In the genomic region with DNA sequence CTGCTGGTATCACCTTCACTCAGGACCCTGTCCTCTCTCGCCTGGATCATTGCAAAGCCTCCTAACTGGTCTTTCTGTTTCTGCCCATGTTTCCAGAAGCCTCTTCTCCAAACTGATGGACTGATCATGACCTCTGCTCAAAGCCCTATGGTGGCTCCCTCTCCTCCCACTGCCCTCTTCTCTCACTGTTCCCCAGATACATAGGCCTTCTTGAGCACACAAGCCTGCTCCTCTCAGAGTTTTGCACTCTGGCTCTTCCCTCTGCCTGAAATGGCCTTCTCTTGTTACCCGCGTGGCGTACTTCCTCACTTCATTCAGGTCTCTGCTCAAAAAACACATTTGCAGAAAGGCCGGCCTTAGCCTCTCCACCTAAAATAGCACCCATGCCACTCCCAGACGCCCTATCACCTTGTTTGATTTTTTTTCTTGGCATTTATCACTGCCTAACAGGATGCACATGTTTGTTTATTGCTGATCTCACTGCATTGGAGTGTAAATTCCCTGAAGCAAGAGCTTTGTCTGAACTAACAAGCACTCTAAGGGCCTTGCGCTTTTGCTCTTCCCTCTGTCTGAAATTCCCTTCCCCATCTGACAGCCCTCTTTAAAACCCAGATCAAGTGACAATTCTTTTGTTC, we compare ENCODE assay signal across 3 cellular contexts.
A peak's percentile ranks its signal among the peaks of the same experiment; 100 is the strongest.
TF ChIP-seq lines count a peak whose summit lies in the region.

No MANE protein-coding gene starts in this region.

TF ChIP-seq in A549, 52 proteins besides CTCF, POLR2A, EP300 and RAD21 (continued from another document and continues in another):
- TF ChIP-seq, protein P1, sequence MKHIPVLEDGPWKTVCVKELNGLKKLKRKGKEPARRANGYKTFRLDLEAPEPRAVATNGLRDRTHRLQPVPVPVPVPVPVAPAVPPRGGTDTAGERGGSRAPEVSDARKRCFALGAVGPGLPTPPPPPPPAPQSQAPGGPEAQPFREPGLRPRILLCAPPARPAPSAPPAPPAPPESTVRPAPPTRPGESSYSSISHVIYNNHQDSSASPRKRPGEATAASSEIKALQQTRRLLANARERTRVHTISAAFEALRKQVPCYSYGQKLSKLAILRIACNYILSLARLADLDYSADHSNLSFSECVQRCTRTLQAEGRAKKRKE (CRISPR knock-in tag; IDR thresholded peaks at IDR 0.05; ENCODE audit: low read depth) = peak; percentile 67; the same call in 1 of the 2 replicates
- TF ChIP-seq, protein P2, sequence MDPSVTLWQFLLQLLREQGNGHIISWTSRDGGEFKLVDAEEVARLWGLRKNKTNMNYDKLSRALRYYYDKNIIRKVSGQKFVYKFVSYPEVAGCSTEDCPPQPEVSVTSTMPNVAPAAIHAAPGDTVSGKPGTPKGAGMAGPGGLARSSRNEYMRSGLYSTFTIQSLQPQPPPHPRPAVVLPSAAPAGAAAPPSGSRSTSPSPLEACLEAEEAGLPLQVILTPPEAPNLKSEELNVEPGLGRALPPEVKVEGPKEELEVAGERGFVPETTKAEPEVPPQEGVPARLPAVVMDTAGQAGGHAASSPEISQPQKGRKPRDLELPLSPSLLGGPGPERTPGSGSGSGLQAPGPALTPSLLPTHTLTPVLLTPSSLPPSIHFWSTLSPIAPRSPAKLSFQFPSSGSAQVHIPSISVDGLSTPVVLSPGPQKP (IDR thresholded peaks at IDR 0.05; ENCODE audit: low read depth, low read length) = no peak
- TF ChIP-seq ZSCAN20 (CRISPR knock-in tag; IDR thresholded peaks at IDR 0.05) (0 out of 2 replicates have a peak, but pooled peaks have one; percentile 41), KDM1A (IDR thresholded peaks at IDR 0.05; ENCODE audit: low read depth) (no peak), NFE2L2 (conservative IDR thresholded peaks at IDR 0.05; ENCODE audit: low read length) (no peak), ZC3H11A (IDR thresholded peaks at IDR 0.05) (no peak), GATA3 (IDR thresholded peaks at IDR 0.05; ENCODE audit: borderline replicate concordance) (peak; percentile 92), MYC (IDR thresholded peaks at IDR 0.05; ENCODE audit: borderline replicate concordance, low read length) (no peak), RFX5 (IDR thresholded peaks at IDR 0.05) (no peak), SMC3 (IDR thresholded peaks at IDR 0.05) (peak; percentile 31; the same call in 2 of the 3 replicates), HOXA7 (CRISPR knock-in tag; IDR thresholded peaks at IDR 0.05) (no peak), ZFP36 (IDR thresholded peaks at IDR 0.05; ENCODE audit: borderline replicate concordance, partially characterized antibody) (no peak), RCOR1 (IDR thresholded peaks at IDR 0.05; ENCODE audit: low read depth, low read length) (no peak), CBX8 (IDR thresholded peaks at IDR 0.05) (no peak), BHLHE40 (IDR thresholded peaks at IDR 0.05; ENCODE audit: low read depth, low read length) (no peak), KDM5A (IDR thresholded peaks at IDR 0.05) (no peak), CHD4 (IDR thresholded peaks at IDR 0.05; ENCODE audit: borderline replicate concordance) (no peak), HOXB5 (CRISPR knock-in tag; IDR thresholded peaks at IDR 0.05) (peak; percentile 76), CHD2 (IDR thresholded peaks at IDR 0.05; ENCODE audit: low read length, partially characterized antibody) (no peak), HEYL (CRISPR knock-in tag; IDR thresholded peaks at IDR 0.05) (0 out of 2 replicates have a peak, but pooled peaks have one; percentile 20), EHF (CRISPR knock-in tag; IDR thresholded peaks at IDR 0.05) (peak; percentile 78), POLR2AphosphoS2 (conservative IDR thresholded peaks at IDR 0.05; ENCODE audit: low read length) (no peak), FOSB (CRISPR knock-in tag; IDR thresholded peaks at IDR 0.05) (0 out of 2 replicates have a peak, but pooled peaks have one; percentile 6), MAX (IDR thresholded peaks at IDR 0.05) (peak; percentile 90), PHF8 (IDR thresholded peaks at IDR 0.05; ENCODE audit: borderline replicate concordance, low read depth) (no peak), RNF2 (IDR thresholded peaks at IDR 0.05; ENCODE audit: borderline replicate concordance, low read depth) (no peak), MAZ (IDR thresholded peaks at IDR 0.05; ENCODE audit: borderline replicate concordance, low read depth, low read length) (no peak), NR3C1 (IDR thresholded peaks at IDR 0.05) (no peak)

TF ChIP-seq in GM23338, 12 proteins besides CTCF, POLR2A, EP300 and RAD21 (continued from another document and continues in another):
- TF ChIP-seq REST (IDR thresholded peaks at IDR 0.05; ENCODE audit: unreplicated experiment) (no peak), ZNF331 (CRISPR knock-in tag; IDR thresholded peaks at IDR 0.05; ENCODE audit: low read depth) (no peak), CREB1 (CRISPR knock-in tag; IDR thresholded peaks at IDR 0.05; ENCODE audit: low read depth) (no peak), ZNF114 (CRISPR knock-in tag; IDR thresholded peaks at IDR 0.05) (no peak), NANOG (IDR thresholded peaks at IDR 0.05; ENCODE audit: borderline replicate concordance) (no peak), STAT1 (IDR thresholded peaks at IDR 0.05; ENCODE audit: unreplicated experiment) (no peak), EZH2phosphoT487 (IDR thresholded peaks at IDR 0.05; ENCODE audit: unreplicated experiment) (no peak), JUNB (IDR thresholded peaks at IDR 0.05; ENCODE audit: unreplicated experiment) (no peak)
- TF ChIP-seq, protein P3, sequence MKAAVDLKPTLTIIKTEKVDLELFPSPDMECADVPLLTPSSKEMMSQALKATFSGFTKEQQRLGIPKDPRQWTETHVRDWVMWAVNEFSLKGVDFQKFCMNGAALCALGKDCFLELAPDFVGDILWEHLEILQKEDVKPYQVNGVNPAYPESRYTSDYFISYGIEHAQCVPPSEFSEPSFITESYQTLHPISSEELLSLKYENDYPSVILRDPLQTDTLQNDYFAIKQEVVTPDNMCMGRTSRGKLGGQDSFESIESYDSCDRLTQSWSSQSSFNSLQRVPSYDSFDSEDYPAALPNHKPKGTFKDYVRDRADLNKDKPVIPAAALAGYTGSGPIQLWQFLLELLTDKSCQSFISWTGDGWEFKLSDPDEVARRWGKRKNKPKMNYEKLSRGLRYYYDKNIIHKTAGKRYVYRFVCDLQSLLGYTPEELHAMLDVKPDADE (IDR thresholded peaks at IDR 0.05) = no peak

TF ChIP-seq in SK-N-SH treated with all-trans-retinoic acid at 6 μM for 48 hours, 23 proteins besides CTCF, POLR2A, EP300 and RAD21 (continued from another document):
- no peak for TF ChIP-seq TSHZ2 (CRISPR knock-in tag; IDR thresholded peaks at IDR 0.05)
- TF ChIP-seq BACH2 (CRISPR knock-in tag; IDR thresholded peaks at IDR 0.05; ENCODE audit: borderline replicate concordance) = no peak
- no peak for TF ChIP-seq ZNF565 (CRISPR knock-in tag; conservative IDR thresholded peaks at IDR 0.05; ENCODE audit: low read depth)
- TF ChIP-seq CREB5 (CRISPR knock-in tag; IDR thresholded peaks at IDR 0.05; ENCODE audit: low read depth) = no peak
- no peak for TF ChIP-seq TOX (CRISPR knock-in tag; IDR thresholded peaks at IDR 0.05; ENCODE audit: borderline replicate concordance)
- TF ChIP-seq ZFP30 (CRISPR knock-in tag; IDR thresholded peaks at IDR 0.05) = no peak
- TF ChIP-seq SNAI2 (CRISPR knock-in tag; IDR thresholded peaks at IDR 0.05) = no peak
- no peak for TF ChIP-seq GLIS3 (CRISPR knock-in tag; IDR thresholded peaks at IDR 0.05)
- TF ChIP-seq PPARA (CRISPR knock-in tag; IDR thresholded peaks at IDR 0.05; ENCODE audit: borderline replicate concordance) = no peak
- no peak for TF ChIP-seq ARNTL (CRISPR knock-in tag; IDR thresholded peaks at IDR 0.05; ENCODE audit: borderline replicate concordance, low read depth)
- no peak for TF ChIP-seq OSR1 (CRISPR knock-in tag; IDR thresholded peaks at IDR 0.05)
- TF ChIP-seq ZNF8 (CRISPR knock-in tag; IDR thresholded peaks at IDR 0.05) = no peak
- TF ChIP-seq POU6F1 (CRISPR knock-in tag; IDR thresholded peaks at IDR 0.05; ENCODE audit: borderline replicate concordance, low read depth) = no peak
- TF ChIP-seq, protein P4, sequence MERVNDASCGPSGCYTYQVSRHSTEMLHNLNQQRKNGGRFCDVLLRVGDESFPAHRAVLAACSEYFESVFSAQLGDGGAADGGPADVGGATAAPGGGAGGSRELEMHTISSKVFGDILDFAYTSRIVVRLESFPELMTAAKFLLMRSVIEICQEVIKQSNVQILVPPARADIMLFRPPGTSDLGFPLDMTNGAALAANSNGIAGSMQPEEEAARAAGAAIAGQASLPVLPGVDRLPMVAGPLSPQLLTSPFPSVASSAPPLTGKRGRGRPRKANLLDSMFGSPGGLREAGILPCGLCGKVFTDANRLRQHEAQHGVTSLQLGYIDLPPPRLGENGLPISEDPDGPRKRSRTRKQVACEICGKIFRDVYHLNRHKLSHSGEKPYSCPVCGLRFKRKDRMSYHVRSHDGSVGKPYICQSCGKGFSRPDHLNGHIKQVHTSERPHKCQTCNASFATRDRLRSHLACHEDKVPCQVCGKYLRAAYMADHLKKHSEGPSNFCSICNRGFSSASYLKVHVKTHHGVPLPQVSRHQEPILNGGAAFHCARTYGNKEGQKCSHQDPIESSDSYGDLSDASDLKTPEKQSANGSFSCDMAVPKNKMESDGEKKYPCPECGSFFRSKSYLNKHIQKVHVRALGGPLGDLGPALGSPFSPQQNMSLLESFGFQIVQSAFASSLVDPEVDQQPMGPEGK (CRISPR knock-in tag; IDR thresholded peaks at IDR 0.05; ENCODE audit: borderline replicate concordance) = no peak
